In the genomic region with DNA sequence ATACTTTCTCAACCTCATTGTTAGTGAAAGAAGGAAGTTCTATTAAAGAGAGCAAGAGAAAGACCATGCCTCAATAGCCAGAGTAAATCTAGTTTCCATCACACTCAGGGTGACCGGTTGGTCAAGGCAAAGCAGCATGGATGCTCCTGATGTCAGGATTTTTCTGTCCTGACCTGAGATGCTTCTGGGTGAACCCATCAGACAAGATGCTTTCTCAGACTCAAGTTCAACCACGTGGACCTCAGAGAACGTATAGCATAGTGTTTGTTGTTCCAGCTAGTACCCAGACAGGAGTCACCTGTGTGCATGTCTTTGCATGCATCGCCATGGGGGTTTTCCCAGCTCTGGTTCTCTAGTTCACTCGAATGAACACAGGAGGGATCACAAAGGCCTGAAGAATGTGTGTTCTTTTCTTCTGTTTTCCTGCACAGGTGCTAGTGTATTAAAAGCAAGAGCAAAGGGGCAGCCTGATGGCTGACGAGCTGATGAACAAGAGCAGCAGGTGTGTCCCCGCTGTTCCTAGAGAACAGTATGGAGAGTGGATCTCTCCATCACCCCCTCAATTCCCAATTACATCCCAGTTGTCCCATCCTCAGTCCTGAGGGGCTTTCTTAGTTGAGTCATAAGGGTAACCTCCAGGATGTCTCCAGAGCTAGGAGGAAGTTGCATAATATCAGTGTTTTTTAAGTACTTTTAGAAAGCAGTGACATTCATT, we compare ENCODE assay signal across 8 cellular contexts.
DNase-seq lines count a peak whose midpoint lies in the region; ATAC-seq and TF ChIP-seq lines count a peak whose summit lies in the region.

No MANE protein-coding gene starts in this region.

- no peak overlapping the region for H3K4me3 ChIP-seq in breast epithelium
- H3K4me3 ChIP-seq in coronary artery, result no peak overlapping the region

- H3K9me3 ChIP-seq in breast epithelium, result no peaks in the 10 kb centered on the region

- peak overlapping the region; percentile 85 to 89 for H3K27ac ChIP-seq in breast epithelium
- no peak overlapping the region for H3K27ac ChIP-seq in coronary artery

- no peak for TF ChIP-seq POLR2A in breast epithelium (IDR thresholded peaks at IDR 0.05)

- intact Hi-C loops in breast epithelium (cut with DNase I; ENCODE audit: low total_unique reads), result no loop called here

- TF ChIP-seq CTCF in breast epithelium (IDR thresholded peaks at IDR 0.05) (no peak), coronary artery (IDR thresholded peaks at IDR 0.05) (no peak)

- peaks cover 0 to 3% of the 10 kb centered on the region in 2 donors for H3K4me1 ChIP-seq in breast epithelium

- no peaks in the 10 kb centered on the region for H3K27me3 ChIP-seq in breast epithelium

- no peaks in the 10 kb centered on the region for H3K36me3 ChIP-seq in breast epithelium

- ATAC-seq in GM19372 (IDR thresholded peaks at IDR 0.05; ENCODE audit: low read depth, unreplicated experiment) (peak; percentile 74), HG03280 (IDR thresholded peaks at IDR 0.05; ENCODE audit: unreplicated experiment) (peak; percentile 84)

- DNase-seq in COLO668 (lab: John Stamatoyannopoulos, UW; ENCODE audit: unreplicated experiment) (peak; percentile 55), breast epithelium (ENCODE audit: low spot score in 2 of 2) (peak in 1 of 2 donors; percentile 50), coronary artery (ENCODE audit: low spot score) (no peak), GDM1 (lab: John Stamatoyannopoulos, UW) (no peak), OCI-M2 (lab: John Stamatoyannopoulos, UW; ENCODE audit: unreplicated experiment) (no peak), MV-4-11 (lab: John Stamatoyannopoulos, UW) (no peak)

Comparison
In these comparisons a context has a peak if more than half of its experiments do, and no peak if none do; other contexts are left out.
1. H3K27ac ChIP-seq: peak in breast epithelium (2 of 2); none in coronary artery (0 of 2).